Comparison of ENCODE assay signal across 9 cellular contexts in genomic region chr9:37025381-37026084, GRCh38. TPM values are rescaled to one million over a fixed set of nuclear protein-coding genes. Genes with fewer than 3 reads are reported as not detected.
DNase-seq lines count a peak whose midpoint lies in the region; ATAC-seq and TF ChIP-seq lines count a peak whose summit lies in the region.
"Had no signal": no experiment of that assay in that cellular context is flagged by ENCODE, and none has a peak within 500 bp of the region (broad histone marks: within the 10 kb centered on the region; RNA-seq: fewer than 3 reads in every experiment).

No MANE protein-coding gene starts in this region.

- peak; percentile 27; the same call in 1 of the 2 replicates for TF ChIP-seq POLR2A in Raji (IDR thresholded peaks at IDR 0.05; ENCODE audit: insufficient read depth, low read depth, low read length)
- TF ChIP-seq POLR2A in suprapubic skin (IDR thresholded peaks at IDR 0.05): no peak

- H3K27ac ChIP-seq in hepatocyte: no peak overlapping the region
- no peak overlapping the region for H3K27ac ChIP-seq in suprapubic skin

- no peak for ATAC-seq in activated T-cell treated with anti-CD3 and anti-CD28 coated beads, Interleukin-2, amount 50 U/mL, for 4 hours
- ATAC-seq in GM21447 (IDR thresholded peaks at IDR 0.05; ENCODE audit: unreplicated experiment): no peak

- peaks cover 44% of the 10 kb centered on the region for H3K4me1 Mint-ChIP-seq in activated T-cell treated with anti-CD3 and anti-CD28 coated beads, Interleukin-2, amount 50 U/mL, for 4 hours (ENCODE audit: low read depth)

- 8% methylated on average over 33 of the region's 34 CpGs for WGBS in hepatocyte (ENCODE audit: low lambda C conversion rate, missing lambda C conversion rate)
- under 1% methylated on average over 27 of the region's 34 CpGs for WGBS in suprapubic skin

- H2AFZ ChIP-seq in hepatocyte: no peak overlapping the region

- H3K36me3 ChIP-seq in hepatocyte (replicated peaks; ENCODE audit: insufficient read depth, low read depth): no peaks in the 10 kb centered on the region
- H3K36me3 ChIP-seq in suprapubic skin: no peaks in the 10 kb centered on the region

- peaks cover 13% of the 10 kb centered on the region for H3K4me1 ChIP-seq in hepatocyte (ENCODE audit: insufficient read depth)
- H3K4me1 ChIP-seq in suprapubic skin: peaks cover 50% of the 10 kb centered on the region

- H3K36me3 Mint-ChIP-seq in activated T-cell treated with anti-CD3 and anti-CD28 coated beads, Interleukin-2, amount 50 U/mL, for 4 hours (ENCODE audit: insufficient read depth): no peaks in the 10 kb centered on the region

- TF ChIP-seq EP300 in suprapubic skin (IDR thresholded peaks at IDR 0.05): no peak

- H3K27me3 Mint-ChIP-seq in activated T-cell treated with anti-CD3 and anti-CD28 coated beads, Interleukin-2, amount 50 U/mL, for 4 hours (ENCODE audit: low read depth): peaks cover 91% of the 10 kb centered on the region

- H3K79me2 ChIP-seq in hepatocyte: no peaks in the 10 kb centered on the region

- no peaks in the 10 kb centered on the region for H3K9me2 ChIP-seq in hepatocyte (replicated peaks; ENCODE audit: insufficient read depth)

- H4K20me1 ChIP-seq in hepatocyte (ENCODE audit: insufficient read depth, poor library complexity, severe bottlenecking): no peaks in the 10 kb centered on the region

- no peaks in the 10 kb centered on the region for H3K9me3 ChIP-seq in hepatocyte (ENCODE audit: low read depth)
- no peaks in the 10 kb centered on the region for H3K9me3 ChIP-seq in suprapubic skin

- H3K27me3 ChIP-seq in hepatocyte (peaks cover 97% of the 10 kb centered on the region), suprapubic skin (peaks cover 100% of the 10 kb centered on the region)

- DNase-seq in activated T-cell treated with anti-CD3 and anti-CD28 coated beads, Interleukin-2, amount 50 U/mL, for 4 hours: no peak
- DNase-seq in activated T-cell treated with anti-CD3 and anti-CD28 coated beads, Interleukin-2, amount 50 U/mL, for 48 hours: no peak
- DNase-seq in hepatocyte (ENCODE audit: low spot score): no peak
- DNase-seq in suprapubic skin (ENCODE audit: low spot score in 2 of 2): no peak
- no peak for DNase-seq in amygdala (lab: John Stamatoyannopoulos, UW)
- DNase-seq in kidney tubule cell (ENCODE audit: low spot score): no peak
- DNase-seq: NCI-H2171 had no signal

- TF ChIP-seq CTCF in hepatocyte (IDR thresholded peaks at IDR 0.05; ENCODE audit: poor library complexity): no peak
- TF ChIP-seq CTCF in suprapubic skin (IDR thresholded peaks at IDR 0.05): no peak

- no peaks in the 10 kb centered on the region for H3K9me3 Mint-ChIP-seq in activated T-cell treated with anti-CD3 and anti-CD28 coated beads, Interleukin-2, amount 50 U/mL, for 4 hours

- no peak overlapping the region for H3K4me3 ChIP-seq in hepatocyte
- peak overlapping the region; percentile 46 for H3K4me3 ChIP-seq in suprapubic skin

- peak overlapping the region; percentile 81 for H3K4me2 ChIP-seq in hepatocyte

- peak overlapping the region; percentile 73 for H3K4me3 Mint-ChIP-seq in activated T-cell treated with anti-CD3 and anti-CD28 coated beads, Interleukin-2, amount 50 U/mL, for 4 hours

RNA-seq across cellular contexts. Expression of gene PAX5, which starts 8.5 kb away (rescaled TPM):
- 1 to 10 TPM; 1.2 to 8.6 (median 1.7) TPM for total RNA-seq in activated T-cell treated with anti-CD3 and anti-CD28 coated beads, Interleukin-2, amount 50 U/mL, for 4 hours
- not detected in 2 replicates for total RNA-seq in hepatocyte
- polyA plus RNA-seq in hepatocyte: not detected in 2 replicates
- total RNA-seq in suprapubic skin: under 1 TPM in 1 of 4 donors, not detected in 3; 0.04 TPM
